ENCODE assay signal across 34 cellular contexts in the genomic region with DNA sequence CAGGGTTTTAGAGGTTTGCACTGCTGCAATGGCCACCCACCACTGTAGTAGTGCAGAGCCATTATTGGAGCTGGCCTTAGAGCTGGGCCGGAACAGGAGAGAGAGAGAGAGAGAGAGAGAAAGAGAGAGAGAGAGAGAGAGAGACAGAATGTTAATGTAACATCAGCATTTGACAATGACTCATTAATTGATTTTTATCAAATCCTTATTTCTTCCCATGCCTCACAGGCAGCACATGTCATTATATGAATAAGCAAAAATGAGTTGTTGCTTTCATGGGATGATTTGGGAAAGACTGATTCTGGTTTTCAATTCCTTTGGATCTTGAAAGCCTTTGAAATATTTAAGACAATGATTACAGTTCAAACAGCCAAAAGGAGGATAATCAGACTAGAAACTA.
"Had no signal": no experiment of that assay in that cellular context is flagged by ENCODE, and none has a peak within 500 bp of the region (broad histone marks: within the 10 kb centered on the region; RNA-seq: fewer than 3 reads in every experiment).

No MANE protein-coding gene starts in this region.

- H3K27ac Mint-ChIP-seq: activated B cell treated with CpG ODN at 0.5 μM for 24 hours; activated CD4-positive, alpha-beta memory T cell treated with anti-CD3 and anti-CD28 coated beads for 36 hours; activated naive CD4-positive, alpha-beta T cell treated with anti-CD3 and anti-CD28 coated beads for 36 hours; activated naive CD8-positive, alpha-beta T cell treated with anti-CD3 and anti-CD28 coated beads, Interleukin-2, amount 50 U/mL, for 24 hours; activated T-helper 1 cell treated with anti-CD3 and anti-CD28 coated beads, Interleukin-12 subunit alpha, Interleukin-12 subunit beta, Interleukin-2, Interleukin-4 antibody, amounts not matched to agents 30 ng/mL and 10 ng/mL and 1 ng/mL, durations not matched to agents 14 hours and 24 hours and 36 hours; T-cell; T-helper 17 cell had no signal

- ATAC-seq: activated naive CD4-positive, alpha-beta T cell treated with anti-CD3 and anti-CD28 coated beads, Interleukin-2, amount 50 U/mL, for 72 hours; activated naive CD8-positive, alpha-beta T cell treated with anti-CD3 and anti-CD28 coated beads, Interleukin-2, amount 50 U/mL, for 24 hours; activated T-cell treated with anti-CD3 and anti-CD28 coated beads, Interleukin-2, amount 50 U/mL, for 4 hours; K562; Right ventricle myocardium inferior; SK-N-SH treated with all-trans-retinoic acid at 6 μM for 48 hours; T-cell; T-helper 17 cell had no signal

- FAIRE-seq: K562, RCC 7860 had no signal

- H3K36me3 ChIP-seq: brain microvascular endothelial cell, cardiac muscle cell had no signal

- H3K27me3 ChIP-seq: brain microvascular endothelial cell, cardiac muscle cell had no signal

- H3K27me3 Mint-ChIP-seq: activated CD4-positive, alpha-beta memory T cell treated with anti-CD3 and anti-CD28 coated beads for 36 hours; activated naive CD8-positive, alpha-beta T cell treated with anti-CD3 and anti-CD28 coated beads, Interleukin-2, amount 50 U/mL, for 24 hours; T-helper 17 cell had no signal

- H3K4me3 Mint-ChIP-seq: activated B cell treated with CpG ODN at 0.5 μM for 24 hours; activated CD4-positive, alpha-beta memory T cell treated with anti-CD3 and anti-CD28 coated beads for 36 hours; activated naive CD4-positive, alpha-beta T cell treated with anti-CD3 and anti-CD28 coated beads for 36 hours; activated naive CD8-positive, alpha-beta T cell treated with anti-CD3 and anti-CD28 coated beads, Interleukin-2, amount 50 U/mL, for 24 hours; activated T-cell treated with anti-CD3 and anti-CD28 coated beads, Interleukin-2, amount 50 U/mL, for 4 hours; activated T-helper 1 cell treated with anti-CD3 and anti-CD28 coated beads, Interleukin-12 subunit alpha, Interleukin-12 subunit beta, Interleukin-2, Interleukin-4 antibody, amounts not matched to agents 30 ng/mL and 10 ng/mL and 1 ng/mL, durations not matched to agents 14 hours and 24 hours and 36 hours; central memory CD8-positive, alpha-beta T cell; T-cell; T-helper 17 cell had no signal

- H3K4me1 Mint-ChIP-seq: activated B cell treated with CpG ODN at 0.5 μM for 24 hours; central memory CD8-positive, alpha-beta T cell; T-cell; T-helper 17 cell had no signal

- H3K4me3 ChIP-seq: cardiac muscle cell, K562 had no signal

- DNase-seq: activated B cell treated with CpG ODN at 0.5 μM for 24 hours; activated CD4-positive, alpha-beta memory T cell treated with anti-CD3 and anti-CD28 coated beads for 36 hours; activated CD4-positive, alpha-beta T cell treated with anti-CD3 and anti-CD28 coated beads for 4 hours; activated CD4-positive, alpha-beta T cell treated with anti-CD3 and anti-CD28 coated beads, Interleukin-2, amount 50 U/mL, for 1 hour; activated CD4-positive, CD25-positive, alpha-beta regulatory T cell treated with anti-CD3 and anti-CD28 coated beads, Interleukin-2, amount 50 U/mL, for 72 hours; activated CD8-positive, alpha-beta memory T cell treated with anti-CD3 and anti-CD28 coated beads, Interleukin-2, amount 50 U/mL, for 4 hours; activated gamma-delta T cell treated with Interleukin-2 at 50 U/mL for 16 hours; activated naive CD4-positive, alpha-beta T cell treated with anti-CD3 and anti-CD28 coated beads for 36 hours; activated naive CD8-positive, alpha-beta T cell treated with anti-CD3 and anti-CD28 coated beads, Interleukin-2, amount 50 U/mL, for 24 hours; activated T-cell treated with anti-CD3 and anti-CD28 coated beads for 4 hours; activated T-cell treated with anti-CD3 and anti-CD28 coated beads, Interleukin-2, amount 50 U/mL, for 4 hours; aorta; brain microvascular endothelial cell; NCI-H1105; NCI-H1417 treated with DMSO at 0.1 percent for 48 hours; NCI-H187 treated with DMSO at 0.1 percent for 48 hours; NCI-H2081; NCI-H2171 treated with DMSO at 0.1 percent for 48 hours; NCI-H2227 treated with DMSO at 0.1 percent for 48 hours; NCI-H446; NCI-H510A treated with DMSO at 0.1 percent for 48 hours; NCI-H69; SIG-M5; T-cell; T-helper 17 cell; T-helper 9 cell had no signal
